Comparison of ENCODE assay signal across 21 cellular contexts in the genomic region with DNA sequence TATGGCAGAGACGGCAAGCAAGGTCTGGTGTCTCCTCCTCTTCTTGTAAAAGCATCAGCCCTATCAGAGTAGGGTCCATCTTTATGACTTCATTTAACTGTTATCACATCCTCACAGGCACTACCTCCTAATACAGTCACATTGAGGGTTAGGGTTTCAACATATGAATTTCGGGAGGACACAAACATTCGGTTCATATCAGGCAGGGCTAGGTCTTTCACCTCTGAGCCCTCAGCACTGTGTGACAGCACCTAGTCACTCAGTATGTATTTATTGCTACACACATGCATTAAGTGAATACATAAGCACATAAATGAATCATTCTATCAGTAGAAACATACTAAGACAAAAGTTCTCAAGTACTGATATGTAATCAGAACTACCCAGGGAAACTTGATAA. TPM values are rescaled to one million over a fixed set of nuclear protein-coding genes. Genes with fewer than 3 reads are reported as not detected.
DNase-seq lines count a peak whose midpoint lies in the region; ATAC-seq, FAIRE-seq and TF ChIP-seq lines count a peak whose summit lies in the region.
"Had no signal": no experiment of that assay in that cellular context is flagged by ENCODE, and none has a peak within 500 bp of the region (broad histone marks: within the 10 kb centered on the region; RNA-seq: fewer than 3 reads in every experiment).

No MANE protein-coding gene starts in this region.

- H3K79me2 ChIP-seq in H9 (ENCODE audit: insufficient read depth, low read length) (no peaks in the 10 kb centered on the region), K562 (ENCODE audit: control insufficient read depth, insufficient read depth, low read length) (no peaks in the 10 kb centered on the region)

- H2AK5ac ChIP-seq in H9 (ENCODE audit: insufficient read length, low read length): no peak overlapping the region

- DNase-seq in H9 (no peak), OCI-M1 (lab: John Stamatoyannopoulos, UW) (peak; percentile 77), K562 (ENCODE audit: extremely low read depth in 1 of 4, low spot score in 3 of 4) (peak; percentile 54 to 86 (median 64)), tibial artery (no peak)
- DNase-seq: HFFc6, KG1, MG63, NCI-H1105 treated with DMSO at 0.1 percent for 48 hours, NCI-H2029, NCI-H446, NCI-H524 treated with DMSO at 0.1 percent for 48 hours, NCI-H774, PC-9, T-cell had no signal

- H3K4me2 ChIP-seq in H9 (ENCODE audit: insufficient read depth, insufficient read length, low read length) (no peak overlapping the region), K562 (ENCODE audit: insufficient read depth, low read length) (peak overlapping the region; percentile 39)
- H3K4me2 ChIP-seq: PC-9 had no signal

- peak; percentile 99 for FAIRE-seq in K562 (lab: Jason Lieb, UNC)
- FAIRE-seq: GM19239 had no signal

- no TSS peak for BruUV-seq in K562 (replicated peaks; lab: Mats Ljungman, UMichigan)

- H3K36me3 ChIP-seq in K562 (ENCODE audit: control insufficient read depth, insufficient read depth, low read length) (no peaks in the 10 kb centered on the region), iPS-20b (ENCODE audit: insufficient read depth, low read depth, low read length) (no peaks in the 10 kb centered on the region), tibial artery (no peaks in the 10 kb centered on the region)
- H3K36me3 ChIP-seq: HAP-1, MG63, SJSA1 had no signal

- no peaks in the 10 kb centered on the region for H3K23me2 ChIP-seq in H9 (ENCODE audit: insufficient read length, low read depth, low read length, poor library complexity, severe bottlenecking)

- H3K27ac Mint-ChIP-seq in H9: peak overlapping the region; percentile 96 to 99 (median 99)
- H3K27ac Mint-ChIP-seq: HFFc6, T-cell had no signal

- H3K4me1 ChIP-seq in H9 (ENCODE audit: insufficient read depth, low read length) (peaks cover 19% of the 10 kb centered on the region; the same call in 1 of the 2 replicates), K562 (replicated peaks in 1 of 2; ENCODE audit: control insufficient read depth in 2 of 2, insufficient read depth in 2 of 2, low read length in 2 of 2) (peaks cover 9 to 12% of the 10 kb centered on the region in 2 experiments; a peak in 3 of 5 replicates), iPS-20b (ENCODE audit: insufficient read depth, low read length) (peaks cover 33% of the 10 kb centered on the region), tibial artery (no peaks in the 10 kb centered on the region)
- H3K4me1 ChIP-seq: HAP-1, SJSA1 had no signal

- no peak overlapping the region; the same call in 1 of the 2 replicates for H3K14ac ChIP-seq in H9 (ENCODE audit: insufficient read depth, low read length)

- H2AFZ ChIP-seq in H9 (ENCODE audit: low read length) (no peak overlapping the region), K562 (ENCODE audit: low read depth, low read length) (peak overlapping the region; percentile 30)
- H2AFZ ChIP-seq: PC-9 had no signal

- TF ChIP-seq RAD21 in K562 (CRISPR knock-in tag; conservative IDR thresholded peaks at IDR 0.05 in 1 of 2, IDR thresholded peaks at IDR 0.05 in 1 of 2): no peak

- H3K9me1 ChIP-seq in K562 (ENCODE audit: control insufficient read depth, insufficient read depth, low read length): no peaks in the 10 kb centered on the region

- in situ Hi-C loops in K562 (cut with MboI): no loop called here

- no CpG with 5 or more reads among the region's 3 CpGs for WGBS in H9 (ENCODE audit: extremely low coverage, insufficient read length, low lambda C conversion rate)
- 0% methylated on average over 3 of the region's 3 CpGs for WGBS in K562 (ENCODE audit: insufficient coverage, low coverage, missing lambda C conversion rate)

- peak overlapping the region; percentile 88 for H3T11ph ChIP-seq in H9 (ENCODE audit: low read length)

- H3K4ac ChIP-seq in H9 (ENCODE audit: low read depth, low read length): no peak overlapping the region

- no peak overlapping the region for H3K9ac ChIP-seq in H9 (ENCODE audit: extremely low read depth, insufficient read length, low read length)
- peak overlapping the region in 1 of 2 experiments; percentile 47; a peak in 1 of 4 replicates for H3K9ac ChIP-seq in K562 (ENCODE audit: insufficient read depth in 1 of 2, low read depth in 2 of 2, low read length in 2 of 2)
- peak overlapping the region; percentile 59; the same call in 1 of the 2 replicates for H3K9ac ChIP-seq in iPS-20b (ENCODE audit: low read depth, low read length)

- peak overlapping the region; percentile 84 for H2BK20ac ChIP-seq in H9 (ENCODE audit: low read depth, low read length, poor library complexity, severe bottlenecking)

- H3K9me3 Mint-ChIP-seq in H9: peaks cover 0 to 3% of the 10 kb centered on the region in 2 experiments; a peak in 1 of 5 replicates
- H3K9me3 Mint-ChIP-seq: HFFc6, T-cell had no signal

- H2BK120ac ChIP-seq in H9 (ENCODE audit: low read depth, low read length, poor library complexity, severe bottlenecking): no peak overlapping the region

- H3K27me3 Mint-ChIP-seq in H9 (ENCODE audit: low read depth): peaks cover 2% of the 10 kb centered on the region; the same call in 1 of the 2 replicates

- TF ChIP-seq POLR2A in K562 (conservative IDR thresholded peaks at IDR 0.05): no peak

- POLR2A ChIA-PET in K562 (lab: Yijun Ruan, JAX): interaction anchor here (0.7 to 2.1 kb wide), 2 partner anchors 9 to 10 kb away, joined by 3 to 9 read pairs; a partner anchor contains a TSS

- peak overlapping the region; percentile 86 for H2BK12ac ChIP-seq in H9 (ENCODE audit: insufficient read length, low read depth, low read length)

- H4K20me1 ChIP-seq in H9 (ENCODE audit: control insufficient read depth, insufficient read depth, insufficient read length) (no peaks in the 10 kb centered on the region), K562 (replicated peaks; ENCODE audit: control insufficient read depth, insufficient read depth, low read length) (no peaks in the 10 kb centered on the region)

- H3K27ac ChIP-seq in H9 (ENCODE audit: insufficient read length, low read depth, low read length) (peak overlapping the region; percentile 98), K562 (ENCODE audit: extremely low read depth, low read depth, low read length) (peak overlapping the region; percentile 27), iPS-20b (ENCODE audit: low read length) (peak overlapping the region; percentile 60), tibial artery (no peak overlapping the region)
- H3K27ac ChIP-seq: PC-9, SJSA1 had no signal

- H2BK15ac ChIP-seq in H9 (ENCODE audit: low read depth, low read length): 0 out of 2 replicates have a peak overlapping the region, but pooled peaks have one; percentile 29

- no peak overlapping the region for H3K23ac ChIP-seq in H9 (ENCODE audit: insufficient read length, low read depth, low read length)

- TF ChIP-seq EP300 in K562 (IDR thresholded peaks at IDR 0.05; ENCODE audit: low read length): peak; percentile 81; the same call in 1 of the 2 replicates

- H3K4me3 ChIP-seq in K562: no peak overlapping the region
- no peak overlapping the region for H3K4me3 ChIP-seq in iPS-20b (ENCODE audit: low read length)
- H3K4me3 ChIP-seq in tibial artery: no peak overlapping the region
- H3K4me3 ChIP-seq: HAP-1, MG63, PC-9, SJSA1 had no signal

- H3K9me3 ChIP-seq in H9 (ENCODE audit: control insufficient read depth, low read depth, low read length) (no peaks in the 10 kb centered on the region), K562 (replicated peaks; ENCODE audit: control insufficient read depth, insufficient read depth, low read depth, low read length) (no peaks in the 10 kb centered on the region), iPS-20b (ENCODE audit: insufficient read depth, low read depth, low read length) (no peaks in the 10 kb centered on the region), tibial artery (no peaks in the 10 kb centered on the region)
- H3K9me3 ChIP-seq: HAP-1, MG63, SJSA1 had no signal

- no peak overlapping the region for H4K8ac ChIP-seq in H9 (replicated peaks; ENCODE audit: insufficient read length, low read depth, low read length)

- peak overlapping the region; percentile 58 for H4K5ac ChIP-seq in H9 (ENCODE audit: insufficient read length, low read depth, low read length)

- H3K56ac ChIP-seq in H9 (ENCODE audit: insufficient read length, low read depth, low read length): no peak overlapping the region

- intact Hi-C loops in K562 (cut with micrococcal nuclease) (no loop called here), tibial artery (cut with DNase I; ENCODE audit: low total_unique reads) (no loop called here)

- H3K4me3 Mint-ChIP-seq in H9: peak overlapping the region in 1 of 2 experiments; percentile 24; a peak in 2 of 5 replicates
- H3K4me3 Mint-ChIP-seq: HFFc6, T-cell had no signal

- H3K18ac ChIP-seq in H9 (ENCODE audit: insufficient read length, low read depth, low read length): peak overlapping the region; percentile 63

- no peaks in the 10 kb centered on the region for H3K79me1 ChIP-seq in H9 (ENCODE audit: insufficient read depth, low read depth, low read length, poor library complexity, severe bottlenecking)

- peaks cover 0 to 4% (median 0%) of the 10 kb centered on the region in 3 experiments; a peak in 2 of 7 replicates for H3K36me3 Mint-ChIP-seq in H9 (ENCODE audit: insufficient read depth in 1 of 3, low read depth in 3 of 3)
- H3K36me3 Mint-ChIP-seq: T-cell had no signal

- TF ChIP-seq CTCF in H9 (conservative IDR thresholded peaks at IDR 0.05): no peak
- TF ChIP-seq CTCF in K562 (IDR thresholded peaks at IDR 0.05 in 2 of 3, conservative IDR thresholded peaks at IDR 0.05 in 1 of 3; ENCODE audit: insufficient read depth in 2 of 3, low read depth in 1 of 3, low read length in 3 of 3): no peak
- no peak for TF ChIP-seq CTCF in tibial artery (IDR thresholded peaks at IDR 0.05)

- H4K91ac ChIP-seq in H9 (ENCODE audit: insufficient read length, low read depth, low read length): no peak overlapping the region

- ATAC-seq in K562 (peak; percentile 96), HG02870 (IDR thresholded peaks at IDR 0.05; ENCODE audit: unreplicated experiment) (no peak), HG03565 (IDR thresholded peaks at IDR 0.05; ENCODE audit: unreplicated experiment) (no peak)
- ATAC-seq: Right ventricle myocardium inferior, T-cell had no signal

- H3K27me3 ChIP-seq in H9 (ENCODE audit: insufficient read depth, low read length) (no peaks in the 10 kb centered on the region), K562 (ENCODE audit: control insufficient read depth in 2 of 2, insufficient read depth in 2 of 2, low read length in 2 of 2) (no peaks in the 10 kb centered on the region), iPS-20b (ENCODE audit: insufficient read depth, low read length) (no peaks in the 10 kb centered on the region), tibial artery (no peaks in the 10 kb centered on the region)
- H3K27me3 ChIP-seq: MG63, SJSA1 had no signal

- no peak overlapping the region for H2BK5ac ChIP-seq in H9 (ENCODE audit: insufficient read length, low read length)

- CTCF ChIA-PET in K562 (lab: Yijun Ruan, JAX; ENCODE audit: low intra/inter-chr PET ratio): no interaction called here

- H3K4me1 Mint-ChIP-seq in H9: peaks cover 51 to 68% of the 10 kb centered on the region in 2 experiments
- H3K4me1 Mint-ChIP-seq: T-cell had no signal

RNA-seq across cellular contexts. Expression of a gene that starts 9.4 kb away (rescaled TPM):
- total RNA-seq in H9 (2021) (861 and 876 TPM in 2 replicates), K562 (2014; rRNA removed) (500 and 534 TPM in 2 replicates), K562 (2014; rRNA removed; fragmentation: Illumina TruSeq; extraction: Trizol) (775 and 842 TPM in 2 replicates), K562 (2015; rRNA removed; fragmentation: Illumina TruSeq; extraction: Trizol) (754 and 814 TPM in 2 replicates), K562 (2021) (808 and 883 TPM in 2 replicates)
- total RNA-seq in K562 (2011; cell fraction: chromatin; rRNA removed; ENCODE audit: low replicate concordance): 52.4 and 105 TPM in 2 replicates
- 77.4 and 82.7 TPM in 2 replicates for total RNA-seq in K562 (2011; cell fraction: nucleolus; rRNA removed)
- total RNA-seq in K562 (2011; cell fraction: nucleoplasm; rRNA removed): 133 and 210 TPM in 2 replicates
- polyA plus RNA-seq in K562 (2011; rRNA removed) (761 and 848 TPM in 2 replicates), K562 (2014; fragmentation: Illumina TruSeq; extraction: Trizol) (1,456 and 1,637 TPM in 2 replicates), K562 (2014; fragmentation: Nextera tagmentation; extraction: Ambion mirVana) (1,000 to 10,000 TPM; 1,000 to 1,004 TPM), K562 (2014; rRNA removed) (860 and 925 TPM in 2 replicates)
- 199 and 413 TPM in 2 replicates for polyA plus RNA-seq in K562 (2011; cell fraction: cytosol; rRNA removed)
- polyA plus RNA-seq in K562 (2011; cell fraction: nucleus; rRNA removed): 206 and 312 TPM in 2 replicates
- polyA plus RNA-seq in K562 (2012): 1,014 and 1,078 TPM in 2 replicates
- 882 and 931 TPM in 2 replicates for polyA minus RNA-seq in K562 (2011; rRNA and poly(A)+ RNA removed)
- polyA minus RNA-seq in K562 (2011; cell fraction: cytosol; rRNA and poly(A)+ RNA removed): 300 and 339 TPM in 2 replicates
- 52.6 and 126 TPM in 2 replicates for polyA minus RNA-seq in K562 (2011; cell fraction: nucleus; rRNA and poly(A)+ RNA removed)

RNA-seq across cellular contexts. Expression of a gene that starts 40.2 kb away (rescaled TPM):
- total RNA-seq in H9 (2021) (0.20 and 0.31 TPM in 2 replicates), K562 (2014; rRNA removed) (0.33 TPM in 1 of 2 replicates, not detected in the other), K562 (2014; rRNA removed; fragmentation: Illumina TruSeq; extraction: Trizol) (0.07 TPM in 1 of 2 replicates, not detected in the other), K562 (2015; rRNA removed; fragmentation: Illumina TruSeq; extraction: Trizol) (not detected in 2 replicates), K562 (2021) (0.22 and 0.40 TPM in 2 replicates)
- total RNA-seq in K562 (2011; cell fraction: chromatin; rRNA removed; ENCODE audit: low replicate concordance): not detected in 2 replicates
- 0.17 and 0.26 TPM in 2 replicates for total RNA-seq in K562 (2011; cell fraction: nucleolus; rRNA removed)
- total RNA-seq in K562 (2011; cell fraction: nucleoplasm; rRNA removed): 0.23 and 0.81 TPM in 2 replicates
- polyA plus RNA-seq in K562 (2011; rRNA removed) (0.03 TPM in 2 replicates), K562 (2014; fragmentation: Illumina TruSeq; extraction: Trizol) (0.06 and 0.10 TPM in 2 replicates), K562 (2014; fragmentation: Nextera tagmentation; extraction: Ambion mirVana) (not detected), K562 (2014; rRNA removed) (0.20 TPM in 1 of 2 replicates, not detected in the other)
- polyA plus RNA-seq in K562 (2011; cell fraction: cytosol; rRNA removed): 0.04 and 0.06 TPM in 2 replicates
- 0.06 and 0.18 TPM in 2 replicates for polyA plus RNA-seq in K562 (2011; cell fraction: nucleus; rRNA removed)
- 0.07 and 0.09 TPM in 2 replicates for polyA plus RNA-seq in K562 (2012)
- polyA minus RNA-seq in K562 (2011; rRNA and poly(A)+ RNA removed): not detected in 2 replicates
- not detected in 2 replicates for polyA minus RNA-seq in K562 (2011; cell fraction: cytosol; rRNA and poly(A)+ RNA removed)
- 0.13 TPM in 1 of 2 replicates, not detected in the other for polyA minus RNA-seq in K562 (2011; cell fraction: nucleus; rRNA and poly(A)+ RNA removed)
- total RNA-seq: Right ventricle myocardium inferior had no signal

Comparison
In these comparisons a context has a peak if more than half of its experiments do, and no peak if none do; other contexts are left out.
1. DNase-seq: peak in OCI-M1 (single experiment) and K562 (4 of 4); none in H9 (single experiment) and tibial artery (0 of 2).
2. H3K27ac ChIP-seq: peak in H9 (single experiment), K562 (single experiment) and iPS-20b (single experiment); none in tibial artery (0 of 2).